ENCODE assay signal across 4 cellular contexts in genomic region chr18:5862127-5862526, GRCh38. TPM values are rescaled to one million over a fixed set of nuclear protein-coding genes. Genes with fewer than 3 reads are reported as not detected.
"Had no signal": no experiment of that assay in that cellular context is flagged by ENCODE, and none has a peak within 500 bp of the region (broad histone marks: within the 10 kb centered on the region; RNA-seq: fewer than 3 reads in every experiment).

No MANE protein-coding gene starts in this region.

RNA-seq across cellular contexts. Expression of gene TMEM200C, which starts 33.2 kb away (rescaled TPM):
- total RNA-seq: HT-29, HT1080 had no signal
- polyA plus RNA-seq: HepG2, IgD-negative memory B cell had no signal
